9 cellular contexts compared by ENCODE assay signal in the genomic region with DNA sequence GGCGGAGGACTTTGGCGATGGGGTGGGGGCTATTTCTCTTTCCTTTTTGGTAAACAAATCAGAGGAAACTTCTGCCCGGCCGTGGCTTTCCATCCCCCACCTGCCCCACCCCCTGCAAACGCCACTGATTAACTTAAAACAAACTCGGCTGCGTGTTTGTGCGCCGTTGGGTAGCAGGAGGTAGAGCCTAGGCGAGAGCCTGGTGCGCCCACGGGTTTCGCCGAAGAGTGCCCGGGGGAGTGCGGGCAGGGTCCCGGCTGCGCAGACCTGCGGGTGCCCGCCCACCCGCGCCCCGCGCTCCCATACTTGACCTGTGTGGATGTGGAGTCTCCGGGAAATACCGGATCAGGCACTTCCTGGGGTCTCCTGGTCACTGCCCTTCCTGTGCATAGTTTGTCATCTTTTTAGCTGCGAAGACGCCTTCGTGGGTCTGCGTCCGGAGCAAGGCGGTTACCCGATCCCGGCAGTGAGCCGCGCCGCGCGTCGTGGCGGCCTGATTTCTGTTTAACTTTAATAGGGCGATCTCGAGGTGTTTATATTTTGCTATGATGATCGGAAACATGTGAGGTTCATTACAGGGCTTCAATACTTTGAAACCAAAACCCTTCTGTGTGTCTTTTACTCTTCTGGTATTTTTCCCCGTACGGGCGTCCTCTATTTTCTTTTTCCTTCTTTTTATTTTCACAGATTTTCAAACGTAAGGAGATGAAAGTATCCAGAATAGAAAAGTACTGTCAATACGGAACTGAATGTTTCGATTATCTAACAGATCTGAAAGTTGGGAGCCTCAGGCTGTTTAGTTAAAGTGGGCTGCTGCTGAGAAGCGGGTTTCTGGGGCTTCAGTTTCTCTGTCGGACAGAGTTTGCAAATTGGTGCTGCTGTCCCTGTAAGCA. TPM values are rescaled to one million over a fixed set of nuclear protein-coding genes. Genes with fewer than 3 reads are reported as not detected.
DNase-seq lines count a peak whose midpoint lies in the region; ATAC-seq and TF ChIP-seq lines count a peak whose summit lies in the region.
"Had no signal": no experiment of that assay in that cellular context is flagged by ENCODE, and none has a peak within 500 bp of the region (broad histone marks: within the 10 kb centered on the region; RNA-seq: fewer than 3 reads in every experiment).

No MANE protein-coding gene starts in this region.

- TF ChIP-seq CTCF in mammary epithelial cell (conservative IDR thresholded peaks at IDR 0.05 in 1 of 2, IDR thresholded peaks at IDR 0.05 in 1 of 2; ENCODE audit: extremely low read depth in 1 of 2, insufficient read depth in 1 of 2, low read depth in 1 of 2, low read length in 2 of 2) (no peak), type B pancreatic cell (conservative IDR thresholded peaks at IDR 0.05) (no peak)

- no peaks in the 10 kb centered on the region for H3K36me3 ChIP-seq in mammary epithelial cell (ENCODE audit: insufficient read depth, low read length)
- no peaks in the 10 kb centered on the region for H3K36me3 ChIP-seq in mesendoderm (ENCODE audit: control insufficient read depth, insufficient read depth, low read length)

- no peak for ATAC-seq in activated T-cell treated with anti-CD3 and anti-CD28 coated beads, Interleukin-2, amount 50 U/mL, for 4 hours
- ATAC-seq in HG02678 (IDR thresholded peaks at IDR 0.05; ENCODE audit: unreplicated experiment) (no peak), GM18907 (IDR thresholded peaks at IDR 0.05; ENCODE audit: unreplicated experiment) (no peak)

- no peak overlapping the region for H3K9ac ChIP-seq in mammary epithelial cell (ENCODE audit: insufficient read depth, low read length)
- peak overlapping the region; percentile 42 for H3K9ac ChIP-seq in mesendoderm (ENCODE audit: low read length)

- H3K4me2 ChIP-seq in mammary epithelial cell (ENCODE audit: insufficient read depth, low read depth, low read length), result peak overlapping the region; percentile 18
- peak overlapping the region; percentile 100 for H3K4me2 ChIP-seq in mesendoderm (ENCODE audit: low read length)

- H3K4me1 Mint-ChIP-seq in activated T-cell treated with anti-CD3 and anti-CD28 coated beads, Interleukin-2, amount 50 U/mL, for 4 hours (ENCODE audit: low read depth), result peaks cover 31% of the 10 kb centered on the region
- peaks cover 34% of the 10 kb centered on the region for H3K4me1 Mint-ChIP-seq in type B pancreatic cell (ENCODE audit: unreplicated experiment)

- H3K56ac ChIP-seq in mesendoderm (ENCODE audit: low read length), result peak overlapping the region; percentile 30

- H3K4ac ChIP-seq in mesendoderm (ENCODE audit: low read depth, low read length), result no peak overlapping the region

- peak overlapping the region; percentile 14 for H3K18ac ChIP-seq in mesendoderm (ENCODE audit: low read length)

- H3K9me3 ChIP-seq in mammary epithelial cell (replicated peaks; ENCODE audit: insufficient read depth, low read length), result no peaks in the 10 kb centered on the region

- no peak overlapping the region for H4K8ac ChIP-seq in mesendoderm (ENCODE audit: low read depth, low read length)

- no peak overlapping the region for H2BK120ac ChIP-seq in mesendoderm (ENCODE audit: low read depth, low read length)

- no peaks in the 10 kb centered on the region for H3K9me3 Mint-ChIP-seq in activated T-cell treated with anti-CD3 and anti-CD28 coated beads, Interleukin-2, amount 50 U/mL, for 4 hours
- H3K9me3 Mint-ChIP-seq in type B pancreatic cell, result no peaks in the 10 kb centered on the region

- H3K79me1 ChIP-seq in mesendoderm (ENCODE audit: low read length), result no peaks in the 10 kb centered on the region

- no peak overlapping the region for H3K27ac ChIP-seq in mammary epithelial cell (ENCODE audit: insufficient read depth, low read depth, low read length)
- no peak overlapping the region for H3K27ac ChIP-seq in mesendoderm (ENCODE audit: low read depth, low read length)
- H3K27ac ChIP-seq: C4-2B had no signal

- H3K27me3 Mint-ChIP-seq in activated T-cell treated with anti-CD3 and anti-CD28 coated beads, Interleukin-2, amount 50 U/mL, for 4 hours (ENCODE audit: low read depth), result peaks cover 71% of the 10 kb centered on the region
- H3K27me3 Mint-ChIP-seq in type B pancreatic cell, result peaks cover 64% of the 10 kb centered on the region

- H3K23ac ChIP-seq in mesendoderm (ENCODE audit: low read length), result no peak overlapping the region

- H3K27me3 ChIP-seq in mammary epithelial cell (ENCODE audit: insufficient read depth, low read length) (peaks cover 62% of the 10 kb centered on the region), mesendoderm (ENCODE audit: insufficient read depth, low read length, poor library complexity) (peaks cover 22% of the 10 kb centered on the region)

- peak overlapping the region; percentile 53 for H3K27ac Mint-ChIP-seq in type B pancreatic cell

- no peak overlapping the region for H2AK5ac ChIP-seq in mesendoderm (ENCODE audit: low read length)

- H2BK5ac ChIP-seq in mesendoderm (ENCODE audit: low read length), result no peak overlapping the region

- H3K4me1 ChIP-seq in mammary epithelial cell (ENCODE audit: insufficient read depth, low read length), result peaks cover 17% of the 10 kb centered on the region
- peaks cover 5% of the 10 kb centered on the region for H3K4me1 ChIP-seq in mesendoderm (ENCODE audit: control insufficient read depth, low read depth, low read length)

- dilution Hi-C loops in mammary epithelial cell (cut with HindIII; ENCODE audit: low sequenced_read_pairs), result no loop called here

- DNase-seq in activated T-cell treated with anti-CD3 and anti-CD28 coated beads, Interleukin-2, amount 50 U/mL, for 4 hours, result no peak
- DNase-seq in activated T-cell treated with anti-CD3 and anti-CD28 coated beads, Interleukin-2, amount 50 U/mL, for 1 hour, result no peak
- DNase-seq in mammary epithelial cell (no peak), mesendoderm (peak; percentile 76), type B pancreatic cell (ENCODE audit: extremely low spot score, unreplicated experiment) (no peak), posterior vena cava (ENCODE audit: low spot score) (no peak)

- no peaks in the 10 kb centered on the region for H3K36me3 Mint-ChIP-seq in activated T-cell treated with anti-CD3 and anti-CD28 coated beads, Interleukin-2, amount 50 U/mL, for 4 hours (ENCODE audit: insufficient read depth)
- H3K36me3 Mint-ChIP-seq in type B pancreatic cell, result peaks cover 5% of the 10 kb centered on the region

- no peaks in the 10 kb centered on the region for H3K79me2 ChIP-seq in mammary epithelial cell (ENCODE audit: insufficient read depth, low read length)
- no peaks in the 10 kb centered on the region for H3K79me2 ChIP-seq in mesendoderm (ENCODE audit: control insufficient read depth, insufficient read depth, low read length)

- BruUV-seq in mammary epithelial cell (replicated peaks; lab: Mats Ljungman, UMichigan), result no TSS peak

- CTCF ChIA-PET in mammary epithelial cell (lab: Charles Lee; ENCODE audit: low non-redundant PET), result no interaction called here

- peak overlapping the region; percentile 68 for H3K4me3 Mint-ChIP-seq in activated T-cell treated with anti-CD3 and anti-CD28 coated beads, Interleukin-2, amount 50 U/mL, for 4 hours
- H3K4me3 Mint-ChIP-seq in type B pancreatic cell, result peak overlapping the region; percentile 91

- intact Hi-C loops in mammary epithelial cell (cut with micrococcal nuclease), result no loop called here
- intact Hi-C loops in posterior vena cava (cut with DNase I), result no loop called here

- no peak overlapping the region for H2AFZ ChIP-seq in mammary epithelial cell (ENCODE audit: low read depth, low read length)

- no peak overlapping the region for H2BK15ac ChIP-seq in mesendoderm (replicated peaks; ENCODE audit: low read depth)

- in situ Hi-C loops in mammary epithelial cell (cut with MboI; ENCODE audit: low sequenced_read_pairs in 2 of 2), result no loop called here

- 11% methylated on average over 24 of the region's 52 CpGs for WGBS in mammary epithelial cell (ENCODE audit: low coverage, missing lambda C conversion rate)
- WGBS in mesendoderm (ENCODE audit: extremely low coverage, insufficient coverage, low lambda C conversion rate), result no CpG with 5 or more reads among the region's 52 CpGs

- H4K20me1 ChIP-seq in mammary epithelial cell (ENCODE audit: insufficient read depth, low read length), result no peaks in the 10 kb centered on the region

- H3K4me3 ChIP-seq in mammary epithelial cell (replicated peaks in 1 of 3; ENCODE audit: insufficient read depth in 1 of 3, low read depth in 2 of 3, low read length in 3 of 3), result no peak overlapping the region
- peak overlapping the region; percentile 51 for H3K4me3 ChIP-seq in mesendoderm (ENCODE audit: low read length)

- no peak overlapping the region for H4K5ac ChIP-seq in mesendoderm (ENCODE audit: low read length)

RNA-seq across cellular contexts. Expression of gene NR5A2, which starts 15.2 kb away (rescaled TPM):
- total RNA-seq in activated T-cell treated with anti-CD3 and anti-CD28 coated beads, Interleukin-2, amount 50 U/mL, for 4 hours, result under 1 TPM in 1 of 3 donors, not detected in 2; 0.08 TPM
- total RNA-seq in mammary epithelial cell (not detected), type B pancreatic cell (ENCODE audit: low replicate concordance) (3.5 and 6.2 TPM in 2 replicates), posterior vena cava (1 to 10 TPM in 1 of 2 donors, under 1 TPM in 1; 0.95 to 3.1 TPM)
- polyA plus RNA-seq in mammary epithelial cell, result not detected
- polyA minus RNA-seq in mammary epithelial cell, result not detected
- polyA plus RNA-seq in mesendoderm (2013, experiment 1 of 2), result 6.5 TPM
- 6.7 TPM for polyA plus RNA-seq in mesendoderm (2013, experiment 2 of 2)
